ENCODE assay signal across 19 cellular contexts in genomic region chr1:46315669-46316403, GRCh38. TPM values are rescaled to one million over a fixed set of nuclear protein-coding genes. Genes with fewer than 3 reads are reported as not detected.
DNase-seq lines count a peak whose midpoint lies in the region; ATAC-seq, FAIRE-seq and TF ChIP-seq lines count a peak whose summit lies in the region.
"Had no signal": no experiment of that assay in that cellular context is flagged by ENCODE, and none has a peak within 500 bp of the region (broad histone marks: within the 10 kb centered on the region; RNA-seq: fewer than 3 reads in every experiment).

No MANE protein-coding gene starts in this region.

- POLR2A ChIA-PET in WTC11 (lab: Charles Lee) = no interaction called here

- no peak overlapping the region for H3K14ac ChIP-seq in H9 (ENCODE audit: insufficient read depth, low read length)

- H4K8ac ChIP-seq in H9 (replicated peaks; ENCODE audit: insufficient read length, low read depth, low read length) = no peak overlapping the region

- H3K4ac ChIP-seq in H9 (ENCODE audit: low read depth, low read length) = no peak overlapping the region

- H3K36me3 ChIP-seq in DOHH2 (ENCODE audit: control insufficient read depth, low read length) (peaks cover 63% of the 10 kb centered on the region), astrocyte (ENCODE audit: insufficient read depth, low read length) (peaks cover 25% of the 10 kb centered on the region)

- H3K27ac Mint-ChIP-seq in astrocyte (ENCODE audit: unreplicated experiment) (peak overlapping the region; percentile 63), H9 (peak overlapping the region in 1 of 3 experiments; percentile 37; a peak in 2 of 7 replicates), WTC11 (no peak overlapping the region)
- H3K27ac Mint-ChIP-seq: activated naive CD8-positive, alpha-beta T cell; CD4-positive, alpha-beta T cell; memory B cell had no signal

- peak overlapping the region; percentile 7 for H3K9ac ChIP-seq in astrocyte (ENCODE audit: low read length)
- H3K9ac ChIP-seq in H9 (ENCODE audit: extremely low read depth, insufficient read length, low read length) = no peak overlapping the region

- no peak overlapping the region for H3K23ac ChIP-seq in H9 (ENCODE audit: insufficient read length, low read depth, low read length)

- no peak overlapping the region for H4K5ac ChIP-seq in H9 (ENCODE audit: insufficient read length, low read depth, low read length)

- no peak overlapping the region for H2BK20ac ChIP-seq in H9 (ENCODE audit: low read depth, low read length, poor library complexity, severe bottlenecking)

- H3K27me3 Mint-ChIP-seq in astrocyte (ENCODE audit: low read depth, unreplicated experiment) = no peaks in the 10 kb centered on the region
- H3K27me3 Mint-ChIP-seq in H9 (ENCODE audit: low read depth) = no peaks in the 10 kb centered on the region
- no peaks in the 10 kb centered on the region for H3K27me3 Mint-ChIP-seq in WTC11 (ENCODE audit: low read depth)
- H3K27me3 Mint-ChIP-seq: activated naive CD8-positive, alpha-beta T cell; CD4-positive, alpha-beta T cell; memory B cell had no signal

- H2AK5ac ChIP-seq in H9 (ENCODE audit: insufficient read length, low read length) = no peak overlapping the region

- no CpG with 5 or more reads among the region's 3 CpGs for WGBS in H9 (ENCODE audit: extremely low coverage, insufficient read length, low lambda C conversion rate)

- H3K23me2 ChIP-seq in H9 (ENCODE audit: insufficient read length, low read depth, low read length, poor library complexity, severe bottlenecking) = no peaks in the 10 kb centered on the region

- DNase-seq in HS-5 (ENCODE audit: low read depth) (peak; percentile 34), astrocyte (ENCODE audit: low read depth) (peak; percentile 52), iris pigment epithelial cell (ENCODE audit: low read depth) (peak; percentile 55), H9 (no peak), GM12891 (ENCODE audit: insufficient read length, low spot score) (no peak), WTC11 (ENCODE audit: low spot score) (no peak), NCI-H2196 (lab: John Stamatoyannopoulos, UW; ENCODE audit: unreplicated experiment) (no peak)
- DNase-seq: activated CD8-positive, alpha-beta memory T cell treated with anti-CD3 and anti-CD28 coated beads, Interleukin-2, amount 50 U/mL, for 48 hours; CD4-positive, alpha-beta T cell; H7; NCI-H187 treated with DMSO at 0.1 percent for 48 hours; NCI-H748 treated with DMSO at 0.1 percent for 48 hours; stimulated activated naive CD8-positive, alpha-beta T cell treated with anti-CD3 and anti-CD28 coated beads, Interleukin-15, Interleukin-2, amounts not matched to agents 100 U/mL and 50 U/mL, for 24 hours had no signal

- H3K56ac ChIP-seq in H9 (ENCODE audit: insufficient read length, low read depth, low read length) = no peak overlapping the region

- H3K4me3 Mint-ChIP-seq in astrocyte (ENCODE audit: unreplicated experiment) (no peak overlapping the region), H9 (no peak overlapping the region), WTC11 (no peak overlapping the region)
- H3K4me3 Mint-ChIP-seq: activated naive CD8-positive, alpha-beta T cell; CD4-positive, alpha-beta T cell; memory B cell had no signal

- H3K4me3 ChIP-seq in DOHH2 (ENCODE audit: low read length) (no peak overlapping the region), astrocyte (ENCODE audit: insufficient read depth, low read depth, low read length) (no peak overlapping the region)
- H3K4me3 ChIP-seq: coronary artery had no signal

- H3K27me3 ChIP-seq in DOHH2 (ENCODE audit: control insufficient read depth, low read length) (no peaks in the 10 kb centered on the region), astrocyte (ENCODE audit: insufficient read depth, low read length) (no peaks in the 10 kb centered on the region), H9 (ENCODE audit: insufficient read depth, low read length) (no peaks in the 10 kb centered on the region)
- H3K27me3 ChIP-seq: neutrophil had no signal

- H2BK5ac ChIP-seq in H9 (ENCODE audit: insufficient read length, low read length) = no peak overlapping the region

- H4K91ac ChIP-seq in H9 (ENCODE audit: insufficient read length, low read depth, low read length) = no peak overlapping the region

- no peak overlapping the region for H2BK15ac ChIP-seq in H9 (ENCODE audit: low read depth, low read length)

- no peaks in the 10 kb centered on the region for H4K20me1 ChIP-seq in DOHH2 (ENCODE audit: control insufficient read depth, insufficient read depth, low read depth, low read length)
- no peaks in the 10 kb centered on the region for H4K20me1 ChIP-seq in astrocyte (ENCODE audit: insufficient read depth, low read length)
- H4K20me1 ChIP-seq in H9 (ENCODE audit: control insufficient read depth, insufficient read depth, insufficient read length) = no peaks in the 10 kb centered on the region

- H3K9me3 ChIP-seq in DOHH2 (ENCODE audit: control insufficient read depth, insufficient read depth, low read length) (no peaks in the 10 kb centered on the region), astrocyte (ENCODE audit: insufficient read depth, low read depth, low read length) (no peaks in the 10 kb centered on the region), H9 (ENCODE audit: control insufficient read depth, low read depth, low read length) (no peaks in the 10 kb centered on the region)
- H3K9me3 ChIP-seq: neutrophil had no signal

- peaks cover 3% of the 10 kb centered on the region for H3K4me1 Mint-ChIP-seq in astrocyte (ENCODE audit: low read depth, unreplicated experiment)
- peaks cover 10% of the 10 kb centered on the region in 2 experiments for H3K4me1 Mint-ChIP-seq in H9
- H3K4me1 Mint-ChIP-seq in WTC11 = peaks cover 10% of the 10 kb centered on the region
- H3K4me1 Mint-ChIP-seq: memory B cell had no signal

- peaks cover 41% of the 10 kb centered on the region for H3F3A ChIP-seq in DOHH2 (ENCODE audit: control insufficient read depth, insufficient read depth)

- CTCF ChIA-PET in WTC11 (lab: Charles Lee) = no interaction called here

- H3K4me2 ChIP-seq in DOHH2 (ENCODE audit: low read length) (no peak overlapping the region), astrocyte (ENCODE audit: low read length) (peak overlapping the region; percentile 24), H9 (ENCODE audit: insufficient read depth, insufficient read length, low read length) (no peak overlapping the region)

- ATAC-seq in WTC11 = no peak
- ATAC-seq: stimulated activated naive CD8-positive, alpha-beta T cell treated with anti-CD3 and anti-CD28 coated beads, Interleukin-15, Interleukin-2, amounts not matched to agents 100 U/mL and 50 U/mL, for 24 hours had no signal

- H3K4me1 ChIP-seq in DOHH2 (ENCODE audit: control insufficient read depth, low read length) (peaks cover 25% of the 10 kb centered on the region), astrocyte (ENCODE audit: insufficient read depth, low read length) (peaks cover 3% of the 10 kb centered on the region), H9 (ENCODE audit: insufficient read depth, low read length) (no peaks in the 10 kb centered on the region)

- H2BK12ac ChIP-seq in H9 (ENCODE audit: insufficient read length, low read depth, low read length) = no peak overlapping the region

- FAIRE-seq in astrocyte (lab: Jason Lieb, UNC) = no peak
- FAIRE-seq in GM12891 (lab: Jason Lieb, UNC) = no peak

- H3K79me2 ChIP-seq in DOHH2 (ENCODE audit: control insufficient read depth, low read length) (peaks cover 73% of the 10 kb centered on the region), astrocyte (ENCODE audit: insufficient read depth, low read length) (no peaks in the 10 kb centered on the region), H9 (ENCODE audit: insufficient read depth, low read length) (no peaks in the 10 kb centered on the region)

- no peaks in the 10 kb centered on the region for H3K9me3 Mint-ChIP-seq in astrocyte (ENCODE audit: unreplicated experiment)
- H3K9me3 Mint-ChIP-seq in H9 = no peaks in the 10 kb centered on the region; a peak in 1 of 5 replicates
- H3K9me3 Mint-ChIP-seq in WTC11 = no peaks in the 10 kb centered on the region
- H3K9me3 Mint-ChIP-seq: CD4-positive, alpha-beta T cell; memory B cell had no signal

- no peak overlapping the region for H3T11ph ChIP-seq in H9 (ENCODE audit: low read length)

- peak overlapping the region; percentile 28 for H3K27ac ChIP-seq in DOHH2 (ENCODE audit: low read depth, low read length)
- peak overlapping the region; percentile 54 for H3K27ac ChIP-seq in astrocyte (ENCODE audit: low read depth, low read length)
- H3K27ac ChIP-seq in H9 (ENCODE audit: insufficient read length, low read depth, low read length) = no peak overlapping the region
- H3K27ac ChIP-seq: coronary artery, neutrophil, VCaP had no signal

- no peaks in the 10 kb centered on the region for H3K9me2 ChIP-seq in DOHH2 (replicated peaks; ENCODE audit: control insufficient read depth, low read length)

- no peak overlapping the region for H3K18ac ChIP-seq in H9 (ENCODE audit: insufficient read length, low read depth, low read length)

- no peak overlapping the region for H2BK120ac ChIP-seq in H9 (ENCODE audit: low read depth, low read length, poor library complexity, severe bottlenecking)

- TF ChIP-seq POLR2A in GM12891 (IDR thresholded peaks at IDR 0.05; ENCODE audit: low read depth, low read length) = no peak

- H3K79me1 ChIP-seq in H9 (ENCODE audit: insufficient read depth, low read depth, low read length, poor library complexity, severe bottlenecking) = peaks cover 6% of the 10 kb centered on the region

- TF ChIP-seq CTCF in DOHH2 (IDR thresholded peaks at IDR 0.05; ENCODE audit: low read depth, low read length, poor library complexity, severe bottlenecking) (no peak), astrocyte (IDR thresholded peaks at IDR 0.05; ENCODE audit: insufficient read depth, low read depth, low read length) (no peak), H9 (conservative IDR thresholded peaks at IDR 0.05) (no peak), WTC11 (IDR thresholded peaks at IDR 0.05) (no peak)

- H3K36me3 Mint-ChIP-seq in astrocyte (ENCODE audit: low read depth, unreplicated experiment) (peaks cover 2% of the 10 kb centered on the region), H9 (ENCODE audit: insufficient read depth in 1 of 3, low read depth in 3 of 3) (peaks cover 35 to 63% (median 51%) of the 10 kb centered on the region in 3 experiments; a peak in 6 of 7 replicates), WTC11 (peaks cover 58% of the 10 kb centered on the region)

- no peak overlapping the region for H2AFZ ChIP-seq in astrocyte (ENCODE audit: low read depth, low read length)
- H2AFZ ChIP-seq in H9 (ENCODE audit: low read length) = no peak overlapping the region

TF ChIP-seq in GM12891, 5 proteins besides CTCF, POLR2A, EP300 and RAD21 (continues in another document):
- no peak for TF ChIP-seq POU2F2 (IDR thresholded peaks at IDR 0.05; ENCODE audit: low read depth, low read length)

TF ChIP-seq in WTC11, 78 proteins besides CTCF, POLR2A, EP300 and RAD21 (continues in another document):
- no peak for TF ChIP-seq HMGA2 (CRISPR knock-in tag; IDR thresholded peaks at IDR 0.05)

RNA-seq across cellular contexts. Expression of gene UQCRH, which starts 12.3 kb away (rescaled TPM):
- total RNA-seq in astrocyte (299 and 337 TPM in 2 replicates), H9 (2021) (502 and 508 TPM in 2 replicates), WTC11 (2021) (584 to 663 TPM (median 611 TPM) in 3 replicates)
- 648 TPM for polyA plus RNA-seq in GM12891 (2012; ENCODE audit: low read depth, missing spikeins)

RNA-seq across cellular contexts. Expression of gene LRRC41, which starts 12.4 kb away (rescaled TPM):
- total RNA-seq in astrocyte (88.2 and 94.5 TPM in 2 replicates), H9 (2021) (59.4 and 62.6 TPM in 2 replicates), WTC11 (2021) (44.8 to 46.2 TPM (median 46.0 TPM) in 3 replicates)
- 30.5 TPM for polyA plus RNA-seq in GM12891 (2012; ENCODE audit: low read depth, missing spikeins)

RNA-seq across cellular contexts. Expression of gene NSUN4, which starts 24.8 kb away (rescaled TPM):
- total RNA-seq in astrocyte (15.5 and 16.9 TPM in 2 replicates), H9 (2021) (17.5 and 20.4 TPM in 2 replicates), WTC11 (2021) (19.5 to 22.6 TPM (median 21.0 TPM) in 3 replicates)
- 17.3 TPM for polyA plus RNA-seq in GM12891 (2012; ENCODE audit: low read depth, missing spikeins)

Comparison
In these comparisons a context has a peak if more than half of its experiments do, and no peak if none do; other contexts are left out.
1. DNase-seq: peak in HS-5 (single experiment), astrocyte (single experiment) and iris pigment epithelial cell (single experiment); none in H9 (single experiment), GM12891 (single experiment), WTC11 (single experiment) and NCI-H2196 (single experiment).